ENCODE assay signal across 8 cellular contexts in the genomic region with DNA sequence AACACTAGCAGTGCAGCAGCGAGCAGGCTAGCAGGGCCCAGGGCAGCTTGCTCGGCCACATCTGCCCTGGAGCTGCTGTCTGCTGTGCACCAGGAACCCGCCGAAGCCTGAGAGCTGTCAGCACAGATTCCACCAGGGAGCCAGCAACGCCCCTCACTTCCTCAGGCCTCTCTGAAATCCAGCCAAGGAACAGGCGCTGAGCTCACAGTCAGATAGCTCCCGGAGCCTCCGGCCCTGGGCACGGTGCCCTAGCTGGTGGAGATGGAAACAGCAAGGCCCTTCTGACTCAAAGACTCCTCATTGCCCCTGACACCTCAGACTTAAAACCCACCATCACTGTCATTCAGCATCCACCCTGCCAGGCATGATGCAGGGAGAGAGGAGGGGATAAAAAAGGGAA.
DNase-seq lines count a peak whose midpoint lies in the region; TF ChIP-seq lines count a peak whose summit lies in the region.
"Had no signal": no experiment of that assay in that cellular context is flagged by ENCODE, and none has a peak within 500 bp of the region (broad histone marks: within the 10 kb centered on the region; RNA-seq: fewer than 3 reads in every experiment).

No MANE protein-coding gene starts in this region.

- TF ChIP-seq CTCF in mesothelial cell of epicardium (IDR thresholded peaks at IDR 0.05; ENCODE audit: unreplicated experiment) (no peak), uterus (IDR thresholded peaks at IDR 0.05) (no peak)

- no peaks in the 10 kb centered on the region for H3K9me3 ChIP-seq in uterus

- H3K4me3 Mint-ChIP-seq in mesothelial cell of epicardium = no peak overlapping the region
- H3K4me3 Mint-ChIP-seq: activated naive CD8-positive, alpha-beta T cell treated with anti-CD3 and anti-CD28 coated beads, Interleukin-2, amount 10 ng/mL, durations not matched to agents 7 days and 5 days had no signal

- peak overlapping the region; percentile 45 for H3K27ac Mint-ChIP-seq in mesothelial cell of epicardium
- H3K27ac Mint-ChIP-seq: activated naive CD8-positive, alpha-beta T cell treated with anti-CD3 and anti-CD28 coated beads, Interleukin-2, amount 10 ng/mL, durations not matched to agents 7 days and 5 days had no signal

- H3K27me3 Mint-ChIP-seq in mesothelial cell of epicardium (ENCODE audit: low read depth) = peaks cover 7% of the 10 kb centered on the region

- H3K9me3 Mint-ChIP-seq in mesothelial cell of epicardium = no peaks in the 10 kb centered on the region
- H3K9me3 Mint-ChIP-seq: activated naive CD8-positive, alpha-beta T cell treated with anti-CD3 and anti-CD28 coated beads, Interleukin-2, amount 10 ng/mL, durations not matched to agents 7 days and 5 days had no signal

- H3K4me1 Mint-ChIP-seq in mesothelial cell of epicardium = peaks cover 18% of the 10 kb centered on the region
- H3K4me1 Mint-ChIP-seq: activated naive CD8-positive, alpha-beta T cell treated with anti-CD3 and anti-CD28 coated beads, Interleukin-2, amount 10 ng/mL, durations not matched to agents 7 days and 5 days had no signal

- H3K27me3 ChIP-seq in uterus = no peaks in the 10 kb centered on the region

- no peak overlapping the region for H3K27ac ChIP-seq in epithelial cell of prostate
- peak overlapping the region; percentile 47 to 56 for H3K27ac ChIP-seq in uterus

- H3K4me1 ChIP-seq in uterus = peaks cover 0 to 13% of the 10 kb centered on the region in 2 donors

- TF ChIP-seq POLR2A in uterus (IDR thresholded peaks at IDR 0.05) = no peak

- intact Hi-C loops in uterus (cut with DNase I; ENCODE audit: low total_unique reads) = no loop called here

- H3K4me3 ChIP-seq in uterus = no peak overlapping the region

- DNase-seq in NCI-H446 treated with DMSO at 0.1 percent for 48 hours (lab: John Stamatoyannopoulos, UW) (peak; percentile 84), epithelial cell of prostate (ENCODE audit: low read depth, low spot score) (peak; percentile 68), mesothelial cell of epicardium (ENCODE audit: low spot score in 2 of 2, unreplicated experiment in 2 of 2) (peak; percentile 33 to 55), uterus (peak; percentile 78 to 82), SKM-1 (lab: John Stamatoyannopoulos, UW; ENCODE audit: unreplicated experiment) (no peak), cortex of kidney (lab: John Stamatoyannopoulos, UW) (no peak)
- DNase-seq in activated CD4-positive, alpha-beta T cell treated with anti-CD3 and anti-CD28 coated beads, Interleukin-2, amount 50 U/mL, for 48 hours = no peak
- DNase-seq: activated naive CD8-positive, alpha-beta T cell treated with anti-CD3 and anti-CD28 coated beads, Interleukin-2, amount 10 ng/mL, durations not matched to agents 7 days and 5 days had no signal

- H3K36me3 Mint-ChIP-seq in mesothelial cell of epicardium = no peaks in the 10 kb centered on the region
- H3K36me3 Mint-ChIP-seq: activated naive CD8-positive, alpha-beta T cell treated with anti-CD3 and anti-CD28 coated beads, Interleukin-2, amount 10 ng/mL, durations not matched to agents 7 days and 5 days had no signal

- no peaks in the 10 kb centered on the region for H3K36me3 ChIP-seq in uterus

Comparison
In these comparisons a context has a peak if more than half of its experiments do, and no peak if none do; other contexts are left out.
1. DNase-seq: peak in NCI-H446 treated with DMSO at 0.1 percent for 48 hours (single experiment), epithelial cell of prostate (single experiment), mesothelial cell of epicardium (2 of 2) and uterus (2 of 2); none in SKM-1 (single experiment), cortex of kidney (single experiment) and activated CD4-positive, alpha-beta T cell treated with anti-CD3 and anti-CD28 coated beads, Interleukin-2, amount 50 U/mL, for 48 hours (0 of 2).